In the genomic region with DNA sequence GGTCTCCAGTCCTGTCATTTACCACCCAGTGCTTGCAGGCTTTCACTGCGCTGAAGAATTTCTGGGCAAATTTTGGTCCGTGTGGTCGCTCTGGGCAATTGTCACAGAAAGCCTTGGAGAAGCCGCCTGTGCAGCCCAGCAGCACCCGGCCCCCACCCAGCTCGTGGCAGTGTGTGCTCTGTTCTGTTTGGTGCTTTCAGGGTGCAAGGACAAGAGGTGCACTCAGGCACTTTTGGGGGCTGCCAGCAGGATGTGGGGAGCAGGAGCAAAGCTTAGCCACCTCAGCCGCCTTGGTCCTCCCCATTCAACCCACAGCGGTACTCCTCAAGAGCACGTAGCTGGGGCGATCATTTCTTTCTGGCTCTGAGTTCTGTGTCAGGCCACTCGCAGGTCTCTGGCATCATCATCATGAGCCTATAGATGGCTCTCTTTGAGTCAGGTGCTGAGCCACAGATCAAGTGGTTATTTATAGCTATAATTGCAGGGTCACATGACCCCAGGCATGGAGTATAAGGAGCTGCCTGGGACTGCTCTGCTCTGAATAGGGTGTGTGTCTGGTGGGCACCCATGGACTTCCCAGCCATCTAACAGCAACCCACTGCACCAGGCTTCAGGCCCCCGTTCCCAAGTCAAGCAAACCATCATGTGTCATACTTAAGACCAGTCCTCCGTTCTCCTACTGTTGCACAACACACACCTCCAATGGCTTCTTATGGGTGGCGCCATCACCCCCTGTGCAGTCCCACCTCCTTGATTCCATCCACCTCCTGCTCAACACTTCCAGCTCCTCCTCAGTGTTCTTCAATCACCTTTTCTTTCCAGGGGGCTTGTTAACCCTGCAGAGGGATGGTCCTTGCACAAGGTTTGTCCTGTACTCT, we compare ENCODE assay signal across 15 cellular contexts.
"Had no signal": no experiment of that assay in that cellular context is flagged by ENCODE, and none has a peak within 500 bp of the region (broad histone marks: within the 10 kb centered on the region; RNA-seq: fewer than 3 reads in every experiment).

No MANE protein-coding gene starts in this region.

- H3K27ac ChIP-seq: esophagus muscularis mucosa, lower lobe of right lung, skin epidermis, testis had no signal

- H3K9me3 Mint-ChIP-seq: activated CD4-positive, alpha-beta T cell treated with anti-CD3 and anti-CD28 coated beads, Interleukin-2, amount 10 ng/mL, durations not matched to agents 24 days and 14 days; activated naive CD4-positive, alpha-beta T cell treated with anti-CD3 and anti-CD28 coated beads, Interleukin-2, amount 50 U/mL, for 24 hours; type B pancreatic cell had no signal

- H3K4me1 ChIP-seq: testis had no signal

- H3K4me3 ChIP-seq: esophagus muscularis mucosa, lower lobe of right lung, prostate gland, skin epidermis, testis had no signal

- H3K4me1 Mint-ChIP-seq: activated CD4-positive, alpha-beta T cell treated with anti-CD3 and anti-CD28 coated beads, Interleukin-2, amount 10 ng/mL, durations not matched to agents 24 days and 14 days; activated naive CD4-positive, alpha-beta T cell treated with anti-CD3 and anti-CD28 coated beads, Interleukin-2, amount 50 U/mL, for 24 hours had no signal

- H3K27me3 Mint-ChIP-seq: activated naive CD4-positive, alpha-beta T cell treated with anti-CD3 and anti-CD28 coated beads, Interleukin-2, amount 50 U/mL, for 24 hours; type B pancreatic cell had no signal

- DNase-seq: activated CD4-positive, alpha-beta T cell treated with anti-CD3 and anti-CD28 coated beads, Interleukin-2, amount 10 ng/mL, durations not matched to agents 24 days and 14 days; activated CD8-positive, alpha-beta memory T cell treated with anti-CD3 and anti-CD28 coated beads for 24 hours; dermis blood vessel endothelial cell; effector memory CD4-positive, alpha-beta T cell; left cardiac atrium; lower lobe of right lung; right cardiac atrium; stimulated activated CD4-positive, alpha-beta T cell treated with anti-CD3 and anti-CD28 coated beads, Interleukin-15, amount 100 ng/mL, for 24 hours; stimulated activated CD4-positive, alpha-beta T cell treated with anti-CD3 and anti-CD28 coated beads, Interleukin-2, amount 100 ng/mL, for 48 hours; testis had no signal

- H3K27ac Mint-ChIP-seq: activated CD4-positive, alpha-beta T cell treated with anti-CD3 and anti-CD28 coated beads, Interleukin-2, amount 10 ng/mL, durations not matched to agents 24 days and 14 days; activated naive CD4-positive, alpha-beta T cell treated with anti-CD3 and anti-CD28 coated beads, Interleukin-2, amount 50 U/mL, for 24 hours; type B pancreatic cell had no signal

- H3K36me3 Mint-ChIP-seq: activated naive CD4-positive, alpha-beta T cell treated with anti-CD3 and anti-CD28 coated beads, Interleukin-2, amount 50 U/mL, for 24 hours; type B pancreatic cell had no signal

- H3K27me3 ChIP-seq: esophagus muscularis mucosa, testis had no signal

- H3K9me3 ChIP-seq: esophagus muscularis mucosa, lower lobe of right lung, prostate gland, testis had no signal

- ATAC-seq: left cardiac atrium, lower lobe of right lung, right cardiac atrium had no signal

- H3K36me3 ChIP-seq: esophagus muscularis mucosa, lower lobe of right lung, prostate gland had no signal

- H3K4me3 Mint-ChIP-seq: activated CD4-positive, alpha-beta T cell treated with anti-CD3 and anti-CD28 coated beads, Interleukin-2, amount 10 ng/mL, durations not matched to agents 24 days and 14 days; activated naive CD4-positive, alpha-beta T cell treated with anti-CD3 and anti-CD28 coated beads, Interleukin-2, amount 50 U/mL, for 24 hours; type B pancreatic cell had no signal
